ENCODE assay signal across 1 cellular context in genomic region chr5:75236322-75237316, GRCh38.
TF ChIP-seq lines count a peak whose summit lies in the region.

Gene ANKRD31 (minus strand): TSS chr5:75236878. CDS start chr5:75236686, 192 bp downstream.

TF ChIP-seq in K562, 482 proteins besides CTCF, POLR2A, EP300 and RAD21 (continued from another document and continues in another):
- TF ChIP-seq CUX1 (CRISPR knock-in tag; IDR thresholded peaks at IDR 0.05) = no peak
- TF ChIP-seq SAFB (IDR thresholded peaks at IDR 0.05; ENCODE audit: borderline replicate concordance, low read depth, low read length) = peak; percentile 99
- peak; percentile 62 for TF ChIP-seq RBBP5 (IDR thresholded peaks at IDR 0.05; ENCODE audit: borderline replicate concordance, insufficient read depth, low read length, poor library complexity, severe bottlenecking)
- no peak for TF ChIP-seq ZFP91 (CRISPR knock-in tag; IDR thresholded peaks at IDR 0.05)
- TF ChIP-seq PCBP2 (IDR thresholded peaks at IDR 0.05; ENCODE audit: low read depth, low read length, poor library complexity, severe bottlenecking) = no peak
- TF ChIP-seq ELF2 (CRISPR knock-in tag; IDR thresholded peaks at IDR 0.05) = peak; percentile 62; the same call in 1 of the 2 replicates
- TF ChIP-seq GTF2E2 (tag; IDR thresholded peaks at IDR 0.05) = no peak
- peak; percentile 26; the same call in 1 of the 2 replicates for TF ChIP-seq ZBTB7A (IDR thresholded peaks at IDR 0.05; ENCODE audit: borderline replicate concordance, control insufficient read depth, low read depth, low read length)
- no peak for TF ChIP-seq NUFIP1 (IDR thresholded peaks at IDR 0.05; ENCODE audit: partially characterized antibody)
- TF ChIP-seq ZC3H11A (IDR thresholded peaks at IDR 0.05; ENCODE audit: low read depth, low read length) = no peak
- TF ChIP-seq ZBTB11 (CRISPR knock-in tag; IDR thresholded peaks at IDR 0.05) = 0 out of 6 replicates have a peak, but pooled peaks of 1 of the 3 experiments have one; percentile 57
- peak; percentile 55; the same call in 1 of the 2 replicates for TF ChIP-seq BHLHE40 (IDR thresholded peaks at IDR 0.05; ENCODE audit: low read length)
- TF ChIP-seq PYGO2 (tag; IDR thresholded peaks at IDR 0.05) = no peak
- no peak for TF ChIP-seq ZFPM2 (CRISPR knock-in tag; IDR thresholded peaks at IDR 0.05)
- no peak for TF ChIP-seq ZBTB5 (IDR thresholded peaks at IDR 0.05)
- no peak; the same call in 1 of the 2 replicates for TF ChIP-seq ATF3 (IDR thresholded peaks at IDR 0.05)
- no peak for TF ChIP-seq ATF3 (CRISPR knock-in tag; conservative IDR thresholded peaks at IDR 0.05)
- no peak for TF ChIP-seq ARID3B (CRISPR knock-in tag; IDR thresholded peaks at IDR 0.05; ENCODE audit: borderline replicate concordance)
- no peak for TF ChIP-seq ZNF175 (CRISPR knock-in tag; IDR thresholded peaks at IDR 0.05; ENCODE audit: low read depth)
- TF ChIP-seq U2AF1 (optimal IDR thresholded peaks at IDR 0.05; ENCODE audit: low read depth, low read length) = no peak
- TF ChIP-seq HNRNPUL1 (IDR thresholded peaks at IDR 0.05; ENCODE audit: low read length) = no peak
- TF ChIP-seq MAFK (IDR thresholded peaks at IDR 0.05; ENCODE audit: low read length) = no peak
- TF ChIP-seq TCF15 (CRISPR knock-in tag; IDR thresholded peaks at IDR 0.05) = no peak
- TF ChIP-seq HLTF (IDR thresholded peaks at IDR 0.05) = no peak
- no peak for TF ChIP-seq MTA1 (IDR thresholded peaks at IDR 0.05; ENCODE audit: borderline replicate concordance)
- TF ChIP-seq ZNF668 (CRISPR knock-in tag; IDR thresholded peaks at IDR 0.05) = no peak
- TF ChIP-seq ZBTB9 (CRISPR knock-in tag; IDR thresholded peaks at IDR 0.05) = peak; percentile 97
- no peak for TF ChIP-seq ZNF124 (CRISPR knock-in tag; IDR thresholded peaks at IDR 0.05)
- no peak for TF ChIP-seq ZEB2 (IDR thresholded peaks at IDR 0.05)
- TF ChIP-seq CAMTA2 (CRISPR knock-in tag; conservative IDR thresholded peaks at IDR 0.05) = no peak
- TF ChIP-seq ZBTB17 (CRISPR knock-in tag; IDR thresholded peaks at IDR 0.05) = peak; percentile 20; the same call in 1 of the 2 replicates
- no peak for TF ChIP-seq DDX20 (tag; IDR thresholded peaks at IDR 0.05; ENCODE audit: low read depth)
- no peak for TF ChIP-seq PHB (CRISPR knock-in tag; IDR thresholded peaks at IDR 0.05)
- no peak for TF ChIP-seq TCF7L2 (IDR thresholded peaks at IDR 0.05; ENCODE audit: low read depth, low read length)
- no peak for TF ChIP-seq BRF1 (IDR thresholded peaks at IDR 0.05; ENCODE audit: borderline replicate concordance, extremely low read depth, insufficient read length)
- TF ChIP-seq CBFA2T3 (IDR thresholded peaks at IDR 0.05) = no peak
- TF ChIP-seq PHF8 (IDR thresholded peaks at IDR 0.05; ENCODE audit: borderline replicate concordance, low read length) = peak; percentile 80; the same call in 1 of the 2 replicates
- no peak for TF ChIP-seq ELK3 (CRISPR knock-in tag; IDR thresholded peaks at IDR 0.05)
- no peak for TF ChIP-seq ZC3H8 (IDR thresholded peaks at IDR 0.05)
- no peak for TF ChIP-seq SETDB1 (IDR thresholded peaks at IDR 0.05; ENCODE audit: low read length)
- no peak for TF ChIP-seq HEY1 (CRISPR knock-in tag; IDR thresholded peaks at IDR 0.05; ENCODE audit: borderline replicate concordance)
- no peak for TF ChIP-seq SNAPC5 (CRISPR knock-in tag; IDR thresholded peaks at IDR 0.05)
- TF ChIP-seq CCAR2 (IDR thresholded peaks at IDR 0.05; ENCODE audit: low read depth, low read length) = no peak
- TF ChIP-seq ZNF384 (IDR thresholded peaks at IDR 0.05; ENCODE audit: low read depth, low read length) = peak; percentile 83
